Comparison of ENCODE assay signal across 9 cellular contexts in genomic region chr7:50679218-50680007, GRCh38.
A peak's percentile ranks its signal among the peaks of the same experiment; 100 is the strongest.
DNase-seq lines count a peak whose midpoint lies in the region; ATAC-seq, FAIRE-seq and TF ChIP-seq lines count a peak whose summit lies in the region.
"Had no signal": no experiment of that assay in that cellular context is flagged by ENCODE, and none has a peak within 500 bp of the region (broad histone marks: within the 10 kb centered on the region; RNA-seq: fewer than 3 reads in every experiment).

No MANE protein-coding gene starts in this region.

- H3K36me3 ChIP-seq in astrocyte (ENCODE audit: insufficient read depth, low read length): peaks cover 3% of the 10 kb centered on the region

- POLR2A ChIA-PET in activated CD4-positive, alpha-beta T cell treated with anti-CD3 and anti-CD28 coated beads, Interleukin-2, amount 10 ng/mL, durations not matched to agents 7 days and 5 days (lab: Charles Lee): no interaction called here

- FAIRE-seq in astrocyte (lab: Jason Lieb, UNC) (peak; percentile 98), islet of Langerhans (lab: Jason Lieb, UNC) (peak; percentile 96)

- H3K36me3 Mint-ChIP-seq in astrocyte (ENCODE audit: low read depth, unreplicated experiment) (peaks cover 12% of the 10 kb centered on the region), type B pancreatic cell (no peaks in the 10 kb centered on the region)
- no peaks in the 10 kb centered on the region for H3K36me3 Mint-ChIP-seq in activated CD4-positive, alpha-beta T cell treated with anti-CD3 and anti-CD28 coated beads, Interleukin-2, amount 10 ng/mL, durations not matched to agents 7 days and 5 days (ENCODE audit: low read depth)
- H3K36me3 Mint-ChIP-seq: activated naive CD8-positive, alpha-beta T cell had no signal

- H3K4me3 ChIP-seq in astrocyte (ENCODE audit: insufficient read depth, low read depth, low read length): no peak overlapping the region

- CTCF ChIA-PET in activated CD4-positive, alpha-beta T cell treated with anti-CD3 and anti-CD28 coated beads, Interleukin-2, amount 10 ng/mL, durations not matched to agents 7 days and 5 days (lab: Charles Lee): interaction anchor here (0.8 to 3.7 kb wide), 3 partner anchors 18 to 211 kb away, joined by 3 to 13 read pairs (median 5); no protein-coding TSS in a partner anchor

- no peak overlapping the region for H3K4me2 ChIP-seq in astrocyte (ENCODE audit: low read length)

- H3K27ac Mint-ChIP-seq in astrocyte (ENCODE audit: unreplicated experiment) (no peak overlapping the region), type B pancreatic cell (peak overlapping the region; percentile 3)
- H3K27ac Mint-ChIP-seq in activated CD4-positive, alpha-beta T cell treated with anti-CD3 and anti-CD28 coated beads, Interleukin-2, amount 10 ng/mL, durations not matched to agents 7 days and 5 days: no peak overlapping the region
- H3K27ac Mint-ChIP-seq: activated naive CD8-positive, alpha-beta T cell had no signal

- H3K79me2 ChIP-seq in astrocyte (ENCODE audit: insufficient read depth, low read length): peaks cover 89% of the 10 kb centered on the region

- H3K27ac ChIP-seq in astrocyte (ENCODE audit: low read depth, low read length): no peak overlapping the region

- H3K27me3 ChIP-seq in astrocyte (ENCODE audit: insufficient read depth, low read length): no peaks in the 10 kb centered on the region

- H3K27me3 Mint-ChIP-seq in astrocyte (ENCODE audit: low read depth, unreplicated experiment) (no peaks in the 10 kb centered on the region), type B pancreatic cell (no peaks in the 10 kb centered on the region)
- peaks cover 10% of the 10 kb centered on the region for H3K27me3 Mint-ChIP-seq in activated CD4-positive, alpha-beta T cell treated with anti-CD3 and anti-CD28 coated beads, Interleukin-2, amount 10 ng/mL, durations not matched to agents 7 days and 5 days
- H3K27me3 Mint-ChIP-seq: activated naive CD8-positive, alpha-beta T cell had no signal

- no peaks in the 10 kb centered on the region for H3K4me1 ChIP-seq in astrocyte (ENCODE audit: insufficient read depth, low read length)

- H3K9me3 ChIP-seq in astrocyte (ENCODE audit: insufficient read depth, low read depth, low read length): no peaks in the 10 kb centered on the region

- H2AFZ ChIP-seq in astrocyte (ENCODE audit: low read depth, low read length): no peak overlapping the region

- H3K9me3 Mint-ChIP-seq in astrocyte (ENCODE audit: unreplicated experiment): no peaks in the 10 kb centered on the region
- H3K9me3 Mint-ChIP-seq in type B pancreatic cell: no peaks in the 10 kb centered on the region
- H3K9me3 Mint-ChIP-seq in activated CD4-positive, alpha-beta T cell treated with anti-CD3 and anti-CD28 coated beads, Interleukin-2, amount 10 ng/mL, durations not matched to agents 7 days and 5 days: no peaks in the 10 kb centered on the region

- ATAC-seq in GM18499 (IDR thresholded peaks at IDR 0.05; ENCODE audit: insufficient read depth, unreplicated experiment) (peak; percentile 48), HG03135 (IDR thresholded peaks at IDR 0.05; ENCODE audit: unreplicated experiment) (peak; percentile 69)

- no peak overlapping the region for H3K9ac ChIP-seq in astrocyte (ENCODE audit: low read length)

- H3K4me3 Mint-ChIP-seq in astrocyte (ENCODE audit: unreplicated experiment): no peak overlapping the region
- H3K4me3 Mint-ChIP-seq in type B pancreatic cell: no peak overlapping the region
- no peak overlapping the region for H3K4me3 Mint-ChIP-seq in activated CD4-positive, alpha-beta T cell treated with anti-CD3 and anti-CD28 coated beads, Interleukin-2, amount 10 ng/mL, durations not matched to agents 7 days and 5 days
- H3K4me3 Mint-ChIP-seq: activated naive CD8-positive, alpha-beta T cell had no signal

- TF ChIP-seq CTCF in astrocyte (IDR thresholded peaks at IDR 0.05; ENCODE audit: insufficient read depth, low read depth, low read length) (peak; percentile 25), type B pancreatic cell (conservative IDR thresholded peaks at IDR 0.05) (peak; percentile 70)

- H4K20me1 ChIP-seq in astrocyte (ENCODE audit: insufficient read depth, low read length): peaks cover 89% of the 10 kb centered on the region

- H3K4me1 Mint-ChIP-seq in astrocyte (ENCODE audit: low read depth, unreplicated experiment) (peaks cover 21% of the 10 kb centered on the region), type B pancreatic cell (ENCODE audit: unreplicated experiment) (peaks cover 29% of the 10 kb centered on the region)
- peaks cover 2% of the 10 kb centered on the region for H3K4me1 Mint-ChIP-seq in activated CD4-positive, alpha-beta T cell treated with anti-CD3 and anti-CD28 coated beads, Interleukin-2, amount 10 ng/mL, durations not matched to agents 7 days and 5 days

- DNase-seq in A172 (ENCODE audit: low spot score) (peak; percentile 67), NCI-H2227 treated with DMSO at 0.1 percent for 48 hours (lab: John Stamatoyannopoulos, UW) (peak; percentile 54), astrocyte (ENCODE audit: low read depth) (peak; percentile 12), type B pancreatic cell (ENCODE audit: extremely low spot score, unreplicated experiment) (no peak)
- no peak for DNase-seq in activated CD4-positive, alpha-beta T cell treated with anti-CD3 and anti-CD28 coated beads, Interleukin-2, amount 10 ng/mL, durations not matched to agents 7 days and 5 days

Comparison
In these comparisons a context has a peak if more than half of its experiments do, and no peak if none do; other contexts are left out.
1. DNase-seq: peak in A172 (single experiment), NCI-H2227 treated with DMSO at 0.1 percent for 48 hours (single experiment) and astrocyte (single experiment); none in type B pancreatic cell (single experiment) and activated CD4-positive, alpha-beta T cell treated with anti-CD3 and anti-CD28 coated beads, Interleukin-2, amount 10 ng/mL, durations not matched to agents 7 days and 5 days (single experiment).